8 cellular contexts compared by ENCODE assay signal in genomic region chr2:112646102-112646719, GRCh38. TPM values are rescaled to one million over a fixed set of nuclear protein-coding genes. Genes with fewer than 3 reads are reported as not detected.
A peak's percentile ranks its signal among the peaks of the same experiment; 100 is the strongest.
DNase-seq lines count a peak whose midpoint lies in the region; ATAC-seq, FAIRE-seq and TF ChIP-seq lines count a peak whose summit lies in the region.

No MANE protein-coding gene starts in this region.

- no peak overlapping the region for H2AFZ ChIP-seq in OCI-LY3 (ENCODE audit: low read depth, low read length)
- H2AFZ ChIP-seq in keratinocyte (ENCODE audit: control insufficient read depth, low read length), result no peak overlapping the region

- peaks cover 61% of the 10 kb centered on the region for H3K79me2 ChIP-seq in OCI-LY3 (ENCODE audit: low read length)
- H3K79me2 ChIP-seq in keratinocyte (ENCODE audit: control insufficient read depth, insufficient read depth, low read length), result peaks cover 54% of the 10 kb centered on the region

- ATAC-seq in HG02981 (IDR thresholded peaks at IDR 0.05; ENCODE audit: unreplicated experiment), result peak; percentile 14

- H3K4me3 ChIP-seq in OCI-LY3 (ENCODE audit: low read length) (peak overlapping the region; percentile 92), ascending aorta (peak overlapping the region; percentile 74 to 96), keratinocyte (ENCODE audit: control insufficient read depth in 2 of 3, extremely low read depth in 1 of 3, insufficient read depth in 2 of 3, low read depth in 1 of 3, low read length in 3 of 3) (peak overlapping the region; percentile 71 to 98 (median 92))

- peak overlapping the region; percentile 77 for H3K4me2 ChIP-seq in OCI-LY3 (ENCODE audit: low read length)
- H3K4me2 ChIP-seq in keratinocyte (ENCODE audit: control insufficient read depth, extremely low read depth, insufficient read depth, low read depth, low read length), result peak overlapping the region; percentile 75

- no peak for FAIRE-seq in keratinocyte (lab: Jason Lieb, UNC)
- no peak for FAIRE-seq in HTR-8/SVneo (lab: Jason Lieb, UNC)

- H3K9me1 ChIP-seq in keratinocyte (ENCODE audit: control insufficient read depth, extremely low read depth, insufficient read depth, low read length), result no peaks in the 10 kb centered on the region

- dilution Hi-C loops in keratinocyte (cut with MboI; ENCODE audit: extremely low pct_ligation_motif_present, low sequenced_read_pairs), result no loop called here

- H3K4me1 ChIP-seq in OCI-LY3 (ENCODE audit: low read length) (peaks cover 30% of the 10 kb centered on the region), ascending aorta (peaks cover 0 to 20% of the 10 kb centered on the region in 2 donors), keratinocyte (ENCODE audit: control insufficient read depth, extremely low read depth, insufficient read depth, low read length) (peaks cover 49% of the 10 kb centered on the region)

- intact Hi-C loops in ascending aorta (cut with DNase I), result loop anchor here (5.0 kb wide), 2 partner anchors 164 to 589 kb away; partner anchors contain the start of genes TMEM87B and TTL

- no peaks in the 10 kb centered on the region for H3K27me3 ChIP-seq in OCI-LY3 (ENCODE audit: low read depth, low read length)
- H3K27me3 ChIP-seq in ascending aorta, result no peaks in the 10 kb centered on the region
- no peaks in the 10 kb centered on the region for H3K27me3 ChIP-seq in keratinocyte (ENCODE audit: control insufficient read depth, extremely low read depth, insufficient read depth, low read length)

- H3K36me3 ChIP-seq in OCI-LY3 (replicated peaks; ENCODE audit: low read depth, low read length), result peaks cover 41% of the 10 kb centered on the region
- H3K36me3 ChIP-seq in ascending aorta, result peaks cover 5 to 30% of the 10 kb centered on the region in 2 donors
- H3K36me3 ChIP-seq in keratinocyte (ENCODE audit: control insufficient read depth in 2 of 2, extremely low read depth in 1 of 2, insufficient read depth in 2 of 2, low read length in 2 of 2), result peaks cover 8 to 34% of the 10 kb centered on the region in 2 experiments

- H4K20me1 ChIP-seq in OCI-LY3 (ENCODE audit: insufficient read depth, low read length) (peaks cover 30% of the 10 kb centered on the region), keratinocyte (ENCODE audit: control insufficient read depth, extremely low read depth, insufficient read depth, low read length) (peaks cover 32% of the 10 kb centered on the region)

- H3K9ac ChIP-seq in OCI-LY3 (ENCODE audit: low read length), result peak overlapping the region; percentile 84
- H3K9ac ChIP-seq in keratinocyte (ENCODE audit: control insufficient read depth, extremely low read depth, insufficient read depth, low read length), result peak overlapping the region; percentile 94

- peak; percentile 38 to 43 for DNase-seq in activated CD4-positive, alpha-beta T cell treated with anti-CD3 and anti-CD28 coated beads for 24 hours (ENCODE audit: low read depth in 2 of 2)
- DNase-seq in activated CD4-positive, alpha-beta T cell treated with anti-CD3 and anti-CD28 coated beads for 1 hour, result no peak
- DNase-seq in ascending aorta (ENCODE audit: low spot score in 2 of 2) (no peak), keratinocyte (ENCODE audit: low read depth, low spot score) (no peak), HTR-8/SVneo (ENCODE audit: insufficient read length, low spot score) (no peak)
- peak in 2 of 3 experiments; percentile 40 to 42 for DNase-seq in stimulated activated CD4-positive, alpha-beta T cell treated with anti-CD3 and anti-CD28 coated beads, TNF-alpha, amount 100 ng/mL, for 4 hours (ENCODE audit: low read depth in 3 of 3)

- H3K27ac ChIP-seq in OCI-LY3 (ENCODE audit: low read length) (peak overlapping the region; percentile 70), ascending aorta (peak overlapping the region; percentile 95 to 98), keratinocyte (ENCODE audit: control insufficient read depth, insufficient read depth, low read length) (peak overlapping the region; percentile 98)

- H3K9me3 ChIP-seq in OCI-LY3 (ENCODE audit: insufficient read depth, low read length) (no peaks in the 10 kb centered on the region), ascending aorta (no peaks in the 10 kb centered on the region), keratinocyte (ENCODE audit: control insufficient read depth, low read depth, low read length) (no peaks in the 10 kb centered on the region)

- TF ChIP-seq CTCF in OCI-LY3 (IDR thresholded peaks at IDR 0.05; ENCODE audit: low read depth, low read length), result no peak
- TF ChIP-seq CTCF in ascending aorta (IDR thresholded peaks at IDR 0.05), result peak in 1 of 3 experiments; percentile 17
- TF ChIP-seq CTCF in keratinocyte (optimal IDR thresholded peaks at IDR 0.05 in 1 of 3, IDR thresholded peaks at IDR 0.05 in 1 of 3, conservative IDR thresholded peaks at IDR 0.05 in 1 of 3; ENCODE audit: extremely low read depth in 1 of 3, insufficient read depth in 2 of 3, low read length in 3 of 3), result no peak

RNA-seq across cellular contexts. Expression of gene SLC20A1, which starts 0.5 kb away (rescaled TPM):
- total RNA-seq in ascending aorta, result 18.4 TPM
- 148 to 415 TPM (median 265 TPM) in 3 replicates for polyA plus RNA-seq in keratinocyte
- polyA plus RNA-seq in keratinocyte (2011; ENCODE audit: low read depth), result 105 TPM
- 121 and 155 TPM in 2 replicates for polyA plus RNA-seq in keratinocyte (2011; cell fraction: cytosol; rRNA removed)
- 666 and 718 TPM in 2 replicates for polyA plus RNA-seq in keratinocyte (2011; cell fraction: nucleus; rRNA removed)
- 146 and 277 TPM in 2 replicates for polyA plus RNA-seq in keratinocyte (2012; ENCODE audit: low replicate concordance)
- 165 to 429 TPM (median 221 TPM) in 3 replicates for polyA minus RNA-seq in keratinocyte
- 131 TPM for polyA minus RNA-seq in keratinocyte (2011; cell fraction: cytosol; rRNA and poly(A)+ RNA removed)
- 344 and 723 TPM in 2 replicates for polyA minus RNA-seq in keratinocyte (2011; cell fraction: nucleus; rRNA and poly(A)+ RNA removed)

Comparison
In these comparisons a context has a peak if more than half of its experiments do, and no peak if none do; other contexts are left out.
1. DNase-seq: peak in activated CD4-positive, alpha-beta T cell treated with anti-CD3 and anti-CD28 coated beads for 24 hours (2 of 2) and stimulated activated CD4-positive, alpha-beta T cell treated with anti-CD3 and anti-CD28 coated beads, TNF-alpha, amount 100 ng/mL, for 4 hours (2 of 3); none in activated CD4-positive, alpha-beta T cell treated with anti-CD3 and anti-CD28 coated beads for 1 hour (single experiment), ascending aorta (0 of 2), keratinocyte (single experiment) and HTR-8/SVneo (single experiment).
2. Peak in every context shown above with its lines, with median percentiles within 50 percentile points of each other: H3K27ac ChIP-seq and H3K4me3 ChIP-seq.